Comparison of ENCODE assay signal across 1 cellular context in the genomic region with DNA sequence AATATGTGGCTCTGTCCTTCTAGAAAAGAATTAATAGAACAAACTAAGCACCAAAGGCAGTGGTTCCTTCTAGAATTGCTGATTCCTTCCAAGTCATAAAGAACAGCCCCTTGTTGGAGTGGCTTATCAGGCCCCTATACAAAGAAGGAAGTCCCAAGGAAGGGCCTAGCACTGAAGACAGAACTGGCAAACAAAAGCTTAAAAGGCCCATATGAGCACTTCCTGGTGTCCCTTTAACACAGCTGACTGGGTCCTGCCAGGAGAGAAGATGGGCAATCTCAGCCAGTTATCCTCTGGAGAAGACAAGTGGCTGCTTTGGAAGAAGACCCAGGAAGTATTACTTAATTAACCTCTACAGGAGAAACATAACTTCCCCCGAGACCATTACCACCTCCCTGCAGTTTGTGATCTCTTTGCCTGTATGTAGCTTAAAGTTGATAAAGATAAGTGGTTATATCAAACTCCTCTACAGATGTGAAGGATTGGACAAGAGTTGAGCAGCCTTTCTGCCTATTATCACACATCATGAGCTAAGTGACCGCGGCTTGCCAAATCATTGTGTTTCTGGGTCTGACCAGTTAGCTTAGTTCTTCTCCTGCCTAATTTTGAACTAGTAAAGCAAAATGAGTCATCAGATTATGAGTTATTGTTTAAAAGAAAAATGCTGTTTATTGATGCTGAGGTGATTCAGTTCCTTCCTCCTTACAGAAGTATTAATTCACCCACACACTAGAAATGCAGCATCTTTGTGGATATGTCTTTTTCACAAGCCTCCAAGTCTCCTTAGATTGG.
TF ChIP-seq lines count a peak whose summit lies in the region.

No MANE protein-coding gene starts in this region.

TF ChIP-seq in endothelial cell of umbilical vein, 7 proteins besides CTCF, POLR2A, EP300 and RAD21 (continued from another document):
- TF ChIP-seq FOS (IDR thresholded peaks at IDR 0.05; ENCODE audit: borderline replicate concordance, insufficient read depth, low read length) (peak; percentile 93), POLR2AphosphoS5 (IDR thresholded peaks at IDR 0.05; ENCODE audit: insufficient read depth, low read depth, low read length) (peak; percentile 26), GATA2 (IDR thresholded peaks at IDR 0.05; ENCODE audit: insufficient read depth, insufficient read length, low read depth, low read length) (peak; percentile 16), MYC (IDR thresholded peaks at IDR 0.05; ENCODE audit: low read depth, low read length) (no peak), JUN (IDR thresholded peaks at IDR 0.05; ENCODE audit: borderline replicate concordance, insufficient read depth, insufficient read length, low read depth) (peak; percentile 98)
